1 cellular context compared by ENCODE assay signal in genomic region chr14:65356327-65356836, GRCh38.
TF ChIP-seq lines count a peak whose summit lies in the region.

No MANE protein-coding gene starts in this region.

TF ChIP-seq in GM23338, 12 proteins besides CTCF, POLR2A, EP300 and RAD21 (continued from another document):
- TF ChIP-seq ZNF462 (CRISPR knock-in tag; IDR thresholded peaks at IDR 0.05) (no peak), EZH2phosphoT487 (IDR thresholded peaks at IDR 0.05; ENCODE audit: unreplicated experiment) (no peak), ZNF114 (CRISPR knock-in tag; IDR thresholded peaks at IDR 0.05) (no peak), ZNF331 (CRISPR knock-in tag; IDR thresholded peaks at IDR 0.05; ENCODE audit: low read depth) (no peak), REST (IDR thresholded peaks at IDR 0.05; ENCODE audit: unreplicated experiment) (no peak)
TF ChIP-seq in GM23338: peak in this region for 0.
